Comparison of ENCODE assay signal across 10 cellular contexts in genomic region chr6:16204653-16205376, GRCh38. TPM values are rescaled to one million over a fixed set of nuclear protein-coding genes. Genes with fewer than 3 reads are reported as not detected.
A peak's percentile ranks its signal among the peaks of the same experiment; 100 is the strongest.
DNase-seq lines count a peak whose midpoint lies in the region; ATAC-seq, FAIRE-seq and TF ChIP-seq lines count a peak whose summit lies in the region.
"Had no signal": no experiment of that assay in that cellular context is flagged by ENCODE, and none has a peak within 500 bp of the region (broad histone marks: within the 10 kb centered on the region; RNA-seq: fewer than 3 reads in every experiment).

No MANE protein-coding gene starts in this region.

- TF ChIP-seq RAD21 in K562 (CRISPR knock-in tag; conservative IDR thresholded peaks at IDR 0.05 in 1 of 2, IDR thresholded peaks at IDR 0.05 in 1 of 2): no peak

- peaks cover 2% of the 10 kb centered on the region for H3K4me1 Mint-ChIP-seq in activated CD4-positive, alpha-beta memory T cell treated with anti-CD3 and anti-CD28 coated beads for 36 hours (ENCODE audit: low read depth)

- no peak overlapping the region for H3K27ac Mint-ChIP-seq in activated CD4-positive, alpha-beta memory T cell treated with anti-CD3 and anti-CD28 coated beads for 36 hours
- H3K27ac Mint-ChIP-seq: activated naive CD8-positive, alpha-beta T cell treated with anti-CD3 and anti-CD28 coated beads, Interleukin-2, amount 10 ng/mL, durations not matched to agents 7 days and 5 days had no signal

- FAIRE-seq in K562 (lab: Jason Lieb, UNC): no peak

- no peaks in the 10 kb centered on the region for H4K20me1 ChIP-seq in K562 (replicated peaks; ENCODE audit: control insufficient read depth, insufficient read depth, low read length)

- H3K9me3 Mint-ChIP-seq in activated CD4-positive, alpha-beta memory T cell treated with anti-CD3 and anti-CD28 coated beads for 36 hours: no peaks in the 10 kb centered on the region
- H3K9me3 Mint-ChIP-seq: activated naive CD8-positive, alpha-beta T cell treated with anti-CD3 and anti-CD28 coated beads, Interleukin-2, amount 10 ng/mL, durations not matched to agents 7 days and 5 days had no signal

- CTCF ChIA-PET in K562 (lab: Yijun Ruan, JAX; ENCODE audit: low intra/inter-chr PET ratio): interaction anchor here (3.7 kb wide), 1 partner anchor 514 kb away, joined by 66 read pairs; no protein-coding TSS in a partner anchor
- CTCF ChIA-PET in activated CD4-positive, alpha-beta memory T cell treated with anti-CD3 and anti-CD28 coated beads for 36 hours (lab: Charles Lee): interaction anchor here (0.6 to 7.1 kb wide), 13 partner anchors 9 to 543 kb away, joined by 3 to 63 read pairs (median 3); partner anchors contain the start of gene MYLIP

- H2AFZ ChIP-seq in K562 (ENCODE audit: low read depth, low read length): peak overlapping the region; percentile 67

- 43% methylated on average over 5 of the region's 5 CpGs for WGBS in K562 (ENCODE audit: insufficient coverage, low coverage, missing lambda C conversion rate)

- BruUV-seq in K562 (replicated peaks; lab: Mats Ljungman, UMichigan): no TSS peak

- H3K9me1 ChIP-seq in K562 (ENCODE audit: control insufficient read depth, insufficient read depth, low read length): no peaks in the 10 kb centered on the region

- H3K27ac ChIP-seq in K562 (ENCODE audit: extremely low read depth, low read depth, low read length) (no peak overlapping the region), tibial artery (peak overlapping the region; percentile 67 to 69)
- H3K27ac ChIP-seq: epithelial cell of prostate, WERI-Rb-1 had no signal

- DNase-seq in K562 (ENCODE audit: extremely low read depth in 1 of 4, low spot score in 3 of 4) (no peak), tibial artery (no peak), AG08396 (ENCODE audit: low spot score) (no peak)
- no peak for DNase-seq in activated CD4-positive, alpha-beta memory T cell treated with anti-CD3 and anti-CD28 coated beads for 36 hours
- DNase-seq: activated naive CD8-positive, alpha-beta T cell treated with anti-CD3 and anti-CD28 coated beads, Interleukin-2, amount 10 ng/mL, durations not matched to agents 7 days and 5 days; WERI-Rb-1 had no signal

- H3K9me3 ChIP-seq in K562 (replicated peaks; ENCODE audit: control insufficient read depth, insufficient read depth, low read depth, low read length) (no peaks in the 10 kb centered on the region), tibial artery (no peaks in the 10 kb centered on the region)

- no peak overlapping the region for H3K4me2 ChIP-seq in K562 (ENCODE audit: insufficient read depth, low read length)

- H3K4me3 ChIP-seq in K562 (no peak overlapping the region), tibial artery (no peak overlapping the region)

- in situ Hi-C loops in K562 (cut with MboI): no loop called here

- H3K79me2 ChIP-seq in K562 (ENCODE audit: control insufficient read depth, insufficient read depth, low read length): no peaks in the 10 kb centered on the region

- intact Hi-C loops in K562 (cut with micrococcal nuclease): loop anchor here (10.0 kb wide), 1 partner anchor 950 kb away; no protein-coding TSS in a partner anchor
- intact Hi-C loops in tibial artery (cut with DNase I; ENCODE audit: low total_unique reads): loop anchor here (2.0 kb wide), 1 partner anchor 74 kb away; no protein-coding TSS in a partner anchor
- intact Hi-C loops in activated CD4-positive, alpha-beta memory T cell treated with anti-CD3 and anti-CD28 coated beads for 36 hours (cut with micrococcal nuclease): no loop called here

- no peaks in the 10 kb centered on the region for H3K36me3 Mint-ChIP-seq in activated CD4-positive, alpha-beta memory T cell treated with anti-CD3 and anti-CD28 coated beads for 36 hours
- H3K36me3 Mint-ChIP-seq: activated naive CD8-positive, alpha-beta T cell treated with anti-CD3 and anti-CD28 coated beads, Interleukin-2, amount 10 ng/mL, durations not matched to agents 7 days and 5 days had no signal

- no peak overlapping the region for H3K4me3 Mint-ChIP-seq in activated CD4-positive, alpha-beta memory T cell treated with anti-CD3 and anti-CD28 coated beads for 36 hours
- H3K4me3 Mint-ChIP-seq: activated naive CD8-positive, alpha-beta T cell treated with anti-CD3 and anti-CD28 coated beads, Interleukin-2, amount 10 ng/mL, durations not matched to agents 7 days and 5 days had no signal

- POLR2A ChIA-PET in K562 (lab: Yijun Ruan, JAX): interaction anchor here (0.7 to 2.7 kb wide), 5 partner anchors 14 to 74 kb away, joined by 4 to 9 read pairs (median 4); no protein-coding TSS in a partner anchor
- POLR2A ChIA-PET in activated CD4-positive, alpha-beta memory T cell treated with anti-CD3 and anti-CD28 coated beads for 36 hours (lab: Charles Lee): no interaction called here

- H3K36me3 ChIP-seq in K562 (ENCODE audit: control insufficient read depth, insufficient read depth, low read length) (no peaks in the 10 kb centered on the region), tibial artery (no peaks in the 10 kb centered on the region)
- H3K36me3 ChIP-seq: WERI-Rb-1 had no signal

- peaks cover 8 to 14% of the 10 kb centered on the region in 2 experiments; a peak in 4 of 5 replicates for H3K4me1 ChIP-seq in K562 (replicated peaks in 1 of 2; ENCODE audit: control insufficient read depth in 2 of 2, insufficient read depth in 2 of 2, low read length in 2 of 2)
- peaks cover 0 to 45% (median 17%) of the 10 kb centered on the region in 4 donors for H3K4me1 ChIP-seq in tibial artery

- ATAC-seq in GM21360 (IDR thresholded peaks at IDR 0.05; ENCODE audit: unreplicated experiment): peak; percentile 11
- ATAC-seq in HG03066 (IDR thresholded peaks at IDR 0.05; ENCODE audit: low read depth, unreplicated experiment): peak; percentile 24
- peak; percentile 55 for ATAC-seq in K562
- no peak for ATAC-seq in activated CD4-positive, CD25-positive, alpha-beta regulatory T cell treated with anti-CD3 and anti-CD28 coated beads, Interleukin-2, amount 50 U/mL, for 24 hours

- no peak for TF ChIP-seq EP300 in K562 (IDR thresholded peaks at IDR 0.05; ENCODE audit: low read length)

- no peak for TF ChIP-seq POLR2A in K562 (conservative IDR thresholded peaks at IDR 0.05)

- peaks cover 17% of the 10 kb centered on the region for H3K27me3 Mint-ChIP-seq in activated CD4-positive, alpha-beta memory T cell treated with anti-CD3 and anti-CD28 coated beads for 36 hours

- H3K27me3 ChIP-seq in K562 (ENCODE audit: control insufficient read depth in 2 of 2, insufficient read depth in 2 of 2, low read length in 2 of 2) (no peaks in the 10 kb centered on the region; a peak in 1 of 5 replicates), tibial artery (no peaks in the 10 kb centered on the region)

- no peak overlapping the region for H3K9ac ChIP-seq in K562 (ENCODE audit: insufficient read depth in 1 of 2, low read depth in 2 of 2, low read length in 2 of 2)

- TF ChIP-seq CTCF in K562 (IDR thresholded peaks at IDR 0.05 in 2 of 3, conservative IDR thresholded peaks at IDR 0.05 in 1 of 3; ENCODE audit: insufficient read depth in 2 of 3, low read depth in 1 of 3, low read length in 3 of 3) (no peak), tibial artery (IDR thresholded peaks at IDR 0.05) (no peak)

TF ChIP-seq in K562, 482 proteins besides CTCF, POLR2A, EP300 and RAD21:
- TF ChIP-seq ZNF384 (IDR thresholded peaks at IDR 0.05; ENCODE audit: low read depth, low read length) (peak; percentile 49; the same call in 1 of the 2 replicates), ESRRA (IDR thresholded peaks at IDR 0.05; ENCODE audit: borderline replicate concordance, low read depth) (no peak), CBFA2T3 (IDR thresholded peaks at IDR 0.05) (peak; percentile 41), TCF3 (CRISPR knock-in tag; IDR thresholded peaks at IDR 0.05) (no peak), CEBPG (CRISPR knock-in tag; IDR thresholded peaks at IDR 0.05) (peak; percentile 36; the same call in 1 of the 2 replicates), CEBPG (tag; conservative IDR thresholded peaks at IDR 0.05 in 1 of 2, IDR thresholded peaks at IDR 0.05 in 1 of 2) (no peak)
TF ChIP-seq in K562: peak in this region for 3.

RNA-seq across cellular contexts. Expression of gene GMPR, which starts 33.6 kb away (rescaled TPM):
- total RNA-seq in K562 (2011; cell fraction: chromatin; rRNA removed; ENCODE audit: low replicate concordance): 58.9 and 89.1 TPM in 2 replicates
- 52.6 and 53.0 TPM in 2 replicates for total RNA-seq in K562 (2011; cell fraction: nucleolus; rRNA removed)
- total RNA-seq in K562 (2011; cell fraction: nucleoplasm; rRNA removed): 58.1 and 58.7 TPM in 2 replicates
- total RNA-seq in K562 (2014; rRNA removed) (42.5 and 46.2 TPM in 2 replicates), K562 (2014; rRNA removed; fragmentation: Illumina TruSeq; extraction: Trizol) (34.1 and 34.6 TPM in 2 replicates), K562 (2015; rRNA removed; fragmentation: Illumina TruSeq; extraction: Trizol) (52.9 and 53.5 TPM in 2 replicates), K562 (2021) (64.1 and 73.7 TPM in 2 replicates)
- polyA plus RNA-seq in K562 (2011; rRNA removed) (66.7 and 72.1 TPM in 2 replicates), K562 (2014; fragmentation: Illumina TruSeq; extraction: Trizol) (83.7 and 85.6 TPM in 2 replicates), K562 (2014; fragmentation: Nextera tagmentation; extraction: Ambion mirVana) (10 to 100 TPM; 42.0 to 47.8 TPM), K562 (2014; rRNA removed) (45.6 and 49.8 TPM in 2 replicates)
- 97.7 and 111 TPM in 2 replicates for polyA plus RNA-seq in K562 (2011; cell fraction: cytosol; rRNA removed)
- 50.2 and 57.5 TPM in 2 replicates for polyA plus RNA-seq in K562 (2011; cell fraction: nucleus; rRNA removed)
- 80.2 and 117 TPM in 2 replicates for polyA plus RNA-seq in K562 (2012)
- polyA minus RNA-seq in K562 (2011; rRNA and poly(A)+ RNA removed): 82.0 and 85.1 TPM in 2 replicates
- polyA minus RNA-seq in K562 (2011; cell fraction: cytosol; rRNA and poly(A)+ RNA removed): 38.0 and 45.0 TPM in 2 replicates
- 26.5 and 45.9 TPM in 2 replicates for polyA minus RNA-seq in K562 (2011; cell fraction: nucleus; rRNA and poly(A)+ RNA removed)
- under 1 TPM; 0.68 to 0.97 TPM for total RNA-seq in activated CD4-positive, alpha-beta memory T cell treated with anti-CD3 and anti-CD28 coated beads for 36 hours

Comparison
In these comparisons a context has a peak if more than half of its experiments do, and no peak if none do; other contexts are left out.
1. ATAC-seq: peak in GM21360 (single experiment), HG03066 (single experiment) and K562 (single experiment); none in activated CD4-positive, CD25-positive, alpha-beta regulatory T cell treated with anti-CD3 and anti-CD28 coated beads, Interleukin-2, amount 50 U/mL, for 24 hours (0 of 2).
2. RNA of gene GMPR, which starts 33.6 kb away (total RNA-seq): 34.1 to 89.1 TPM in K562; 0.68 to 0.97 TPM in activated CD4-positive, alpha-beta memory T cell treated with anti-CD3 and anti-CD28 coated beads for 36 hours; every median in the first group is over 10 times any median in the second.